In the genomic region with DNA sequence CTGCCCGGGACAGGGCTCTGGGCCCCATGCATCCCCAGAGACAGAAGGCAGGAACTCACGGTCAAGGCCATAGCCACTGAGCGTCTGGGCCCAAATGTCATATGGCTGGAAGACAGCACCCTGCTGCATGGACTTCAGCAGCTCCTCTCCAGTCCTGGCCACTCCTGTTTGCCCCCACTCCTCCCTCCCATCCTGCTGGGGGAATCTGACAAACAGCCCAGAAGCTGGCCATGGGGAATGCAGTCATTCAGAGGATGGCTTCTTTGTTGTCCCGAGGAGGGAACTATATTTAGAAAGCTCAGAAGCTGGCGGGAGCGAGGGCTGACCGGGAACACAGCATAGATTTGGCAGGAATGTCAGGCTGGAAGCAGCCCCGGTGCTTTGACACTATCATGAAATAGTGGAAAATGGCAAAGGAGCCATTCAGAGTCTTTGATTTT, we compare ENCODE assay signal across 7 cellular contexts. TPM values are rescaled to one million over a fixed set of nuclear protein-coding genes. Genes with fewer than 3 reads are reported as not detected.
A peak's percentile ranks its signal among the peaks of the same experiment; 100 is the strongest.
DNase-seq lines count a peak whose midpoint lies in the region; TF ChIP-seq lines count a peak whose summit lies in the region.

No MANE protein-coding gene starts in this region.

- H3K27me3 Mint-ChIP-seq in nephron (ENCODE audit: low read depth): peaks cover 5% of the 10 kb centered on the region
- peaks cover 9% of the 10 kb centered on the region for H3K27me3 Mint-ChIP-seq in activated T-helper 2 cell treated with anti-CD3 and anti-CD28 coated beads, Interferon-gamma antibody, Interleukin-2, Interleukin-4, amounts not matched to agents 10 μg/mL and 5 μg/mL and 100 μg/mL, durations not matched to agents 14 hours and 24 hours and 36 hours (ENCODE audit: low read depth)

- DNase-seq in globus pallidus (ENCODE audit: low spot score) (peak; percentile 88), ureter (ENCODE audit: low spot score) (peak; percentile 79), NCI-H2107 treated with DMSO at 0.1 percent for 48 hours (lab: John Stamatoyannopoulos, UW; ENCODE audit: unreplicated experiment) (no peak), NOMO-1 (lab: John Stamatoyannopoulos, UW; ENCODE audit: unreplicated experiment in 2 of 2) (no peak)
- no peak for DNase-seq in activated T-helper 2 cell treated with anti-CD3 and anti-CD28 coated beads, Interferon-gamma antibody, Interleukin-2, Interleukin-4, amounts not matched to agents 10 μg/mL and 5 μg/mL and 100 μg/mL, durations not matched to agents 14 hours and 24 hours and 36 hours (ENCODE audit: low spot score)

- H3K4me1 Mint-ChIP-seq in nephron: peaks cover 84% of the 10 kb centered on the region
- no peaks in the 10 kb centered on the region for H3K4me1 Mint-ChIP-seq in activated T-helper 2 cell treated with anti-CD3 and anti-CD28 coated beads, Interferon-gamma antibody, Interleukin-2, Interleukin-4, amounts not matched to agents 10 μg/mL and 5 μg/mL and 100 μg/mL, durations not matched to agents 14 hours and 24 hours and 36 hours (ENCODE audit: low read depth)

- TF ChIP-seq CTCF in nephron (IDR thresholded peaks at IDR 0.05; ENCODE audit: unreplicated experiment in 3 of 3): no peak

- peak overlapping the region; percentile 80 to 98 (median 94) for H3K27ac Mint-ChIP-seq in nephron
- H3K27ac Mint-ChIP-seq in activated T-helper 2 cell treated with anti-CD3 and anti-CD28 coated beads, Interferon-gamma antibody, Interleukin-2, Interleukin-4, amounts not matched to agents 10 μg/mL and 5 μg/mL and 100 μg/mL, durations not matched to agents 14 hours and 24 hours and 36 hours: no peak overlapping the region

- intact Hi-C loops in activated T-helper 2 cell treated with anti-CD3 and anti-CD28 coated beads, Interferon-gamma antibody, Interleukin-2, Interleukin-4, amounts not matched to agents 10 μg/mL and 5 μg/mL and 100 μg/mL, durations not matched to agents 14 hours and 24 hours and 36 hours (cut with micrococcal nuclease): no loop called here

- H3K9me3 Mint-ChIP-seq in nephron: no peaks in the 10 kb centered on the region
- H3K9me3 Mint-ChIP-seq in activated T-helper 2 cell treated with anti-CD3 and anti-CD28 coated beads, Interferon-gamma antibody, Interleukin-2, Interleukin-4, amounts not matched to agents 10 μg/mL and 5 μg/mL and 100 μg/mL, durations not matched to agents 14 hours and 24 hours and 36 hours: no peaks in the 10 kb centered on the region

- peak overlapping the region in 1 of 3 experiments; percentile 43 for H3K4me3 Mint-ChIP-seq in nephron
- H3K4me3 Mint-ChIP-seq in activated T-helper 2 cell treated with anti-CD3 and anti-CD28 coated beads, Interferon-gamma antibody, Interleukin-2, Interleukin-4, amounts not matched to agents 10 μg/mL and 5 μg/mL and 100 μg/mL, durations not matched to agents 14 hours and 24 hours and 36 hours (ENCODE audit: low read depth): no peak overlapping the region

- H3K36me3 Mint-ChIP-seq in nephron (ENCODE audit: low read depth): peaks cover 4% of the 10 kb centered on the region
- no peaks in the 10 kb centered on the region for H3K36me3 Mint-ChIP-seq in activated T-helper 2 cell treated with anti-CD3 and anti-CD28 coated beads, Interferon-gamma antibody, Interleukin-2, Interleukin-4, amounts not matched to agents 10 μg/mL and 5 μg/mL and 100 μg/mL, durations not matched to agents 14 hours and 24 hours and 36 hours (ENCODE audit: low read depth)

- peak overlapping the region; percentile 81 for H3K27ac ChIP-seq in angular gyrus (ENCODE audit: low read depth, low read length)

RNA-seq across cellular contexts. Expression of a gene that starts 35.0 kb away (rescaled TPM):
- 74.6 TPM for total RNA-seq in ureter
- not detected in 2 replicates for total RNA-seq in activated T-helper 2 cell treated with anti-CD3 and anti-CD28 coated beads, Interferon-gamma antibody, Interleukin-2, Interleukin-4, amounts not matched to agents 10 μg/mL and 5 μg/mL and 100 μg/mL, durations not matched to agents 14 hours and 24 hours and 36 hours

Comparison
In these comparisons a context has a peak if more than half of its experiments do, and no peak if none do; other contexts are left out.
1. DNase-seq: peak in globus pallidus (single experiment) and ureter (single experiment); none in activated T-helper 2 cell treated with anti-CD3 and anti-CD28 coated beads, Interferon-gamma antibody, Interleukin-2, Interleukin-4, amounts not matched to agents 10 μg/mL and 5 μg/mL and 100 μg/mL, durations not matched to agents 14 hours and 24 hours and 36 hours (single experiment), NCI-H2107 treated with DMSO at 0.1 percent for 48 hours (single experiment) and NOMO-1 (0 of 2).
2. RNA of a gene that starts 35.0 kb away (total RNA-seq): 74.6 TPM in ureter (single experiment); not detected in activated T-helper 2 cell treated with anti-CD3 and anti-CD28 coated beads, Interferon-gamma antibody, Interleukin-2, Interleukin-4, amounts not matched to agents 10 μg/mL and 5 μg/mL and 100 μg/mL, durations not matched to agents 14 hours and 24 hours and 36 hours; every median in the first group is over 10 times any median in the second.